ENCODE assay signal across 19 cellular contexts in the genomic region with DNA sequence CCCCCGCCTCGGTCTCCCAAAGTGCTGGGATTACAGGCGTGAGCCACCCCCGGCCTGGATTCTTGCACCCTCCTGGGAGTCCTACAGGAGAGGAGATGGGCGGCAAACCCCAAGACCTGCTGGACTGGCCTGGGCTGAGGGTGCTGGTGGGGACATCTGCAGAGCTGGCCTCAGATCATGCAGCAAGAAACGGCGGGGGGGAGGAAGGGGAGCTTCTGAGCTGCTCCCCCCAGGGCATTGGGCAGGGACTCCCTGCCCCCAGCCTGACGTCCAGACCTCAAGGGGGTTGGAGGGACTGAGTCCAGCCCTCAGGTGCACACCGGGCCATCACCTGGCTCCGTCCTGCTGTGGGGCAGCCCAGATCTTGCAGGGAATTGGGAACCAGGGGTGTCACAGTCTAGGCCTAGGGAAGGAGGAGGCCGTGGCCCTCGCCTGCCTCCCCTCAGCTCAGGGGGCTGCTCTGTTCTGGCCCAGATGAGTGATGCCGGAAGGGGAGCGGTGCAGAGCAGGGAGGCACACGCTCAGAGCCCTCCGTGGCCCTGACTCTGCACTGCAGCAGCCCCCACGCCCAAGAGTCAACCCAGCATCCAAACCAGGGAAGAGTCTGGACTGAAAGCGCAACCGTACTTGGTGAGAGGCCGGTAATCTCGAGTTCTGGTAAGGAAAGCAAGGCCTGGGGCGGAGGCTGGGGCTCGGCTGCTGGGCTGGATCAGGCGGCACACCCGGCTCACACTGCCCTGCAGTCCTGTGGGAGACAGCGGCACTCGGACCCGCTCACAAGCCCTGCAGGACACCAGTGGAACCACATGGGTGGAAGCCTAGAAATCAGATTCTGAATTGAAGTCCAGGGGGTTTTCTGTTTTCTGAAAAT. TPM values are rescaled to one million over a fixed set of nuclear protein-coding genes. Genes with fewer than 3 reads are reported as not detected.
DNase-seq lines count a peak whose midpoint lies in the region; ATAC-seq and TF ChIP-seq lines count a peak whose summit lies in the region.
"Had no signal": no experiment of that assay in that cellular context is flagged by ENCODE, and none has a peak within 500 bp of the region (broad histone marks: within the 10 kb centered on the region; RNA-seq: fewer than 3 reads in every experiment).

No MANE protein-coding gene starts in this region.

- H3K36me3 ChIP-seq in brain microvascular endothelial cell (replicated peaks) = no peaks in the 10 kb centered on the region
- H3K36me3 ChIP-seq: heart left ventricle had no signal

- no TSS peak for BruUV-seq in Calu3 (replicated peaks; lab: Mats Ljungman, UMichigan)

- no peaks in the 10 kb centered on the region for H3K27me3 ChIP-seq in brain microvascular endothelial cell (replicated peaks)
- H3K27me3 ChIP-seq: body of pancreas, heart left ventricle had no signal

- H3K27ac Mint-ChIP-seq in neural crest cell (ENCODE audit: unreplicated experiment) = no peak overlapping the region
- no peak overlapping the region for H3K27ac Mint-ChIP-seq in T-helper 17 cell
- H3K27ac Mint-ChIP-seq in osteocyte (ENCODE audit: unreplicated experiment) = no peak overlapping the region
- H3K27ac Mint-ChIP-seq in Calu3 (ENCODE audit: unreplicated experiment) = no peak overlapping the region
- H3K27ac Mint-ChIP-seq: T-helper 2 cell treated with Interferon-gamma antibody and Interleukin-4, amounts not matched to agents 5 μg/mL and 100 μg/mL, for 36 hours had no signal

- in situ Hi-C loops in brain microvascular endothelial cell (cut with HindIII; ENCODE audit: low pct_ligation_motif_present, low sequenced_read_pairs) = no loop called here

- TF ChIP-seq CTCF in GM20000 (IDR thresholded peaks at IDR 0.05; ENCODE audit: extremely low read depth, missing control alignments) (no peak), brain microvascular endothelial cell (IDR thresholded peaks at IDR 0.05; ENCODE audit: low read depth, low read length, missing control alignments) (peak; percentile 23), neural crest cell (conservative IDR thresholded peaks at IDR 0.05) (peak; percentile 25), osteocyte (IDR thresholded peaks at IDR 0.05) (no peak), Calu3 (IDR thresholded peaks at IDR 0.05; ENCODE audit: unreplicated experiment) (no peak)

- H3K4me1 Mint-ChIP-seq in neural crest cell = no peaks in the 10 kb centered on the region
- H3K4me1 Mint-ChIP-seq in T-helper 17 cell = peaks cover 3% of the 10 kb centered on the region
- H3K4me1 Mint-ChIP-seq in osteocyte (ENCODE audit: unreplicated experiment) = no peaks in the 10 kb centered on the region
- H3K4me1 Mint-ChIP-seq in Calu3 (ENCODE audit: low read depth, unreplicated experiment) = no peaks in the 10 kb centered on the region

- CTCF ChIA-PET in Calu3 (lab: Charles Lee) = interaction anchor here (0.6 kb wide), 1 partner anchor 15 kb away, joined by 4 read pairs; no protein-coding TSS in a partner anchor

- no peak overlapping the region for H3K27ac ChIP-seq in brain microvascular endothelial cell
- H3K27ac ChIP-seq: body of pancreas, coronary artery, heart left ventricle had no signal

- DNase-seq in D341Med (ENCODE audit: low spot score) (peak; percentile 48), GM20000 (ENCODE audit: low spot score) (peak; percentile 24), brain microvascular endothelial cell (no peak), neural crest cell (ENCODE audit: low read depth, low spot score) (no peak), T-helper 17 cell (no peak), osteocyte (ENCODE audit: extremely low spot score, unreplicated experiment) (no peak), Calu3 (no peak)
- DNase-seq: activated CD4-positive, CD25-positive, alpha-beta regulatory T cell; body of pancreas; CD4-positive, alpha-beta memory T cell; DND-41; heart left ventricle; NCI-H1694 treated with DMSO at 0.1 percent for 48 hours; stimulated activated CD4-positive, alpha-beta T cell treated with anti-CD3 and anti-CD28 coated beads, Interleukin-4, amount 100 ng/mL, for 1 hour had no signal

- no peak for ATAC-seq in T-helper 17 cell
- no peak for ATAC-seq in HG02759 (IDR thresholded peaks at IDR 0.05; ENCODE audit: unreplicated experiment)
- ATAC-seq: body of pancreas, heart left ventricle had no signal

- H3K9me3 Mint-ChIP-seq in neural crest cell (no peaks in the 10 kb centered on the region), osteocyte (ENCODE audit: unreplicated experiment) (no peaks in the 10 kb centered on the region), Calu3 (ENCODE audit: low read depth, unreplicated experiment) (no peaks in the 10 kb centered on the region)
- H3K9me3 Mint-ChIP-seq: CD4-positive, alpha-beta memory T cell; T-helper 2 cell treated with Interferon-gamma antibody and Interleukin-4, amounts not matched to agents 5 μg/mL and 100 μg/mL, for 36 hours had no signal

- H3K4me3 Mint-ChIP-seq in neural crest cell (no peak overlapping the region), T-helper 17 cell (no peak overlapping the region), osteocyte (ENCODE audit: unreplicated experiment) (no peak overlapping the region), Calu3 (ENCODE audit: low read depth, unreplicated experiment) (no peak overlapping the region)
- H3K4me3 Mint-ChIP-seq: CD4-positive, alpha-beta memory T cell; T-helper 2 cell treated with Interferon-gamma antibody and Interleukin-4, amounts not matched to agents 5 μg/mL and 100 μg/mL, for 36 hours had no signal

- H3K4me3 ChIP-seq in brain microvascular endothelial cell (ENCODE audit: low read depth, low read length) = no peak overlapping the region
- H3K4me3 ChIP-seq: body of pancreas, coronary artery, heart left ventricle, smooth muscle cell had no signal

- H3K27me3 Mint-ChIP-seq in neural crest cell (ENCODE audit: low read depth) (no peaks in the 10 kb centered on the region), T-helper 17 cell (no peaks in the 10 kb centered on the region), osteocyte (ENCODE audit: unreplicated experiment) (no peaks in the 10 kb centered on the region), Calu3 (ENCODE audit: unreplicated experiment) (no peaks in the 10 kb centered on the region)
- H3K27me3 Mint-ChIP-seq: CD4-positive, alpha-beta memory T cell had no signal

- intact Hi-C loops in Calu3 (cut with micrococcal nuclease; ENCODE audit: unreplicated experiment) = no loop called here

- H3K36me3 Mint-ChIP-seq in neural crest cell (ENCODE audit: low read depth) (no peaks in the 10 kb centered on the region), T-helper 17 cell (ENCODE audit: low read depth) (no peaks in the 10 kb centered on the region), osteocyte (ENCODE audit: unreplicated experiment) (peaks cover 1% of the 10 kb centered on the region), Calu3 (ENCODE audit: insufficient read depth, unreplicated experiment) (peaks cover 10% of the 10 kb centered on the region)

- no peaks in the 10 kb centered on the region for H3K9me3 ChIP-seq in T-helper 17 cell (ENCODE audit: control insufficient read depth, low read length, poor library complexity, severe bottlenecking)
- H3K9me3 ChIP-seq: body of pancreas, heart left ventricle had no signal

RNA-seq across cellular contexts. Expression of a gene that starts 8.9 kb away (rescaled TPM):
- total RNA-seq in neural crest cell = 0.23 and 0.66 TPM in 2 replicates
- 1 to 10 TPM in 1 of 2 donors, under 1 TPM in 1; 0.65 to 2.3 TPM for total RNA-seq in T-helper 17 cell
- 0.37 and 0.86 TPM in 2 replicates for total RNA-seq in osteocyte
- 13.7 and 17.0 TPM in 2 replicates for total RNA-seq in Calu3 (2022)
- total RNA-seq: SK-MEL-5 had no signal

Comparison
In these comparisons a context has a peak if more than half of its experiments do, and no peak if none do; other contexts are left out.
1. DNase-seq: peak in D341Med (single experiment) and GM20000 (single experiment); none in brain microvascular endothelial cell (single experiment), neural crest cell (single experiment), T-helper 17 cell (0 of 3), osteocyte (single experiment) and Calu3 (single experiment).
2. CTCF ChIP-seq: peak in brain microvascular endothelial cell (single experiment) and neural crest cell (single experiment); none in GM20000 (single experiment), osteocyte (single experiment) and Calu3 (single experiment).